Comparison of ENCODE assay signal across 13 cellular contexts in genomic region chr1:246142320-246142893, GRCh38.
A peak's percentile ranks its signal among the peaks of the same experiment; 100 is the strongest.
DNase-seq lines count a peak whose midpoint lies in the region; ATAC-seq and TF ChIP-seq lines count a peak whose summit lies in the region.
"Had no signal": no experiment of that assay in that cellular context is flagged by ENCODE, and none has a peak within 500 bp of the region (broad histone marks: within the 10 kb centered on the region; RNA-seq: fewer than 3 reads in every experiment).

No MANE protein-coding gene starts in this region.

- ATAC-seq in GM18873 (IDR thresholded peaks at IDR 0.05; ENCODE audit: low FRiP score, unreplicated experiment) (no peak), HG02571 (IDR thresholded peaks at IDR 0.05; ENCODE audit: unreplicated experiment) (no peak)
- ATAC-seq: CD8-positive, alpha-beta T cell had no signal

- no peaks in the 10 kb centered on the region for H3K4me1 ChIP-seq in spleen

- H3K36me3 ChIP-seq in spleen = peaks cover 0 to 6% (median 0%) of the 10 kb centered on the region in 6 donors

- H3K9me3 ChIP-seq in spleen = peaks cover 0 to 2% (median 0%) of the 10 kb centered on the region in 8 donors

- no peak for TF ChIP-seq POLR2A in spleen (IDR thresholded peaks at IDR 0.05)

- DNase-seq in AG08396 (ENCODE audit: low spot score) (peak; percentile 72), HuH-7.5 (ENCODE audit: low spot score) (peak; percentile 18), brain pericyte (ENCODE audit: low read depth, low spot score) (peak; percentile 41), kidney glomerular epithelial cell (lab: John Stamatoyannopoulos, UW) (peak; percentile 91), cortex of kidney (lab: John Stamatoyannopoulos, UW) (no peak), spleen (no peak)
- DNase-seq: CD8-positive, alpha-beta T cell; MM.1S; NCI-H748 treated with DMSO at 0.1 percent for 48 hours; stimulated activated CD4-positive, alpha-beta T cell treated with anti-CD3 and anti-CD28 coated beads, Interleukin-12 subunit alpha, Interleukin-12 subunit beta, amount 100 ng/mL, for 4 hours; T-helper 9 cell had no signal

- WGBS in spleen, 5 donors = 85 to 94% (median 91%) methylated on average over 10 of the region's 10 CpGs

- intact Hi-C loops in spleen (cut with DNase I; ENCODE audit: low total_unique reads) = no loop called here

- H3K4me3 ChIP-seq in spleen = no peak overlapping the region

- H3K27ac ChIP-seq in spleen = no peak overlapping the region

- no peaks in the 10 kb centered on the region for H3K27me3 ChIP-seq in spleen (replicated peaks in 1 of 7)

- TF ChIP-seq CTCF in spleen (IDR thresholded peaks at IDR 0.05 in 8 of 11, conservative IDR thresholded peaks at IDR 0.05 in 3 of 11) = no peak

Comparison
In these comparisons a context has a peak if more than half of its experiments do, and no peak if none do; other contexts are left out.
1. DNase-seq: peak in AG08396 (single experiment), HuH-7.5 (single experiment), brain pericyte (single experiment) and kidney glomerular epithelial cell (single experiment); none in cortex of kidney (single experiment) and spleen (single experiment).